ENCODE assay signal across 8 cellular contexts in the genomic region with DNA sequence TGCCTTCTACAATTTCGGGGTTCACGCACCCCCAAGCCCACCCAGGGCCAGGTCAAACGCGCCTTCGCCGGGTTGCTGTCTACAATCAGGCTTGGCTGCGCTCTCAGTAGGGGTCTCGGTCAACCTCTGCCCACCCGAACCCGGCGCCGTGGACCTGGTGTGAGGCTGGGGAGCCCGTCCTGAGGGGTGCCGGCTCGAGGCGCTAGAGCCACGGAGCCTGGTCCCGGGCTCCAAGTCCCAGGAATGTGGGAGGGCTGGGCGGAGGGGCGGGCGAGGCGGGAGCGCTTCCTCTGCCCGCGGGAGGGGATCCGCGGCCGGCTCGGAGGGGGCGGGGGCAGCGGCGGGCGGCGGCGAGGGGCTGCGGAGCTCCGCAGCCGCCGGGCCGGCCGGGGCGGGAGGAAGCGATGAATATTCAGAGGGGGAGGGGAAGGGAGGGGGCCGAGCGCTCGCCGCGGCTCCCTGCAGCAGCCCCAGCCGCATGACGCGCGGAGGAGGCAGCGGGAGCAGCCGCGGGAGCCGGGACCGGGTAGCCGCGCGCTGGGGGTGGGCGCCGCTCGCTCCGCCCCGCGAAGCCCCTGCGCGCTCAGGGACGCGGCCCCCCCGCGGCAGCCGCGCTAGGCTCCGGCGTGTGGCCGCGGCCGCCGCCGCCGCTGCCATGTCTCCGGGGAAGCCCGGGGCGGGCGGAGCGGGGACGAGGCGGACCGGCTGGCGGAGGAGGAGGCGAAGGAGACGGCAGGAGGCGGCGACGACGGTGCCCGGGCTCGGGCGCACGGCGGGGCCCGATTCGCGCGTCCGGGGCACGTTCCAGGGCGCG. TPM values are rescaled to one million over a fixed set of nuclear protein-coding genes. Genes with fewer than 3 reads are reported as not detected.
DNase-seq lines count a peak whose midpoint lies in the region; ATAC-seq and TF ChIP-seq lines count a peak whose summit lies in the region.

Gene PTPRJ, plus strand, starts transcription at position 467 of the 814 bp plus-strand sequence. CDS start 354 bp downstream, outside the sequence.

- CTCF ChIA-PET in AG04449 (lab: Yijun Ruan, JAX): interaction anchor here (3.9 kb wide), 1 partner anchor 128 kb away, joined by 21 read pairs; no protein-coding TSS in a partner anchor
- CTCF ChIA-PET in RWPE1 (lab: Yijun Ruan, JAX): interaction anchor here (0.6 to 1.3 kb wide), 4 partner anchors 10 to 129 kb away, joined by 3 to 4 read pairs (median 3); no protein-coding TSS in a partner anchor

- no peak for TF ChIP-seq CTCF in AG04449 (IDR thresholded peaks at IDR 0.05; ENCODE audit: insufficient read depth, low read length, missing control alignments)
- TF ChIP-seq CTCF in RWPE1 (conservative IDR thresholded peaks at IDR 0.05; ENCODE audit: low read depth): no peak
- no peak for TF ChIP-seq CTCF in neutrophil (IDR thresholded peaks at IDR 0.05)

- peak; percentile 55 for ATAC-seq in GM18907 (IDR thresholded peaks at IDR 0.05; ENCODE audit: unreplicated experiment)
- peak; percentile 52 for ATAC-seq in HG03175 (IDR thresholded peaks at IDR 0.05; ENCODE audit: unreplicated experiment)

- DNase-seq in AG04449 (ENCODE audit: low read depth, low spot score): no peak
- DNase-seq in RWPE1 (ENCODE audit: low spot score): peak; percentile 53
- peak; percentile 66 for DNase-seq in activated naive CD4-positive, alpha-beta T cell treated with anti-CD3 and anti-CD28 coated beads, Interleukin-2, amount 50 U/mL, for 16 hours
- DNase-seq in glomerular visceral epithelial cell (ENCODE audit: extremely low spot score): peak; percentile 81
- peak; percentile 51 for DNase-seq in ureter (ENCODE audit: low spot score)

- peaks cover 75% of the 10 kb centered on the region in 2 experiments for H3K4me1 ChIP-seq in neutrophil (ENCODE audit: control insufficient read depth in 1 of 2, insufficient read depth in 1 of 2, low read depth in 1 of 2, low read length in 1 of 2)

- no peaks in the 10 kb centered on the region for H3K36me3 ChIP-seq in neutrophil

- H3K27ac ChIP-seq in RWPE1: no peak within 1 kb of the TSS
- peak within 1 kb of the TSS; percentile 92 for H3K27ac ChIP-seq in neutrophil

- no peaks in the 10 kb centered on the region for H3K9me3 ChIP-seq in neutrophil

- POLR2A ChIA-PET in AG04449 (lab: Yijun Ruan, JAX) (no interaction called here), RWPE1 (lab: Yijun Ruan, JAX; ENCODE audit: low non-redundant PET) (no interaction called here)

- H3K27me3 ChIP-seq in neutrophil: no peaks in the 10 kb centered on the region

- H3K4me3 ChIP-seq in AG04449 (ENCODE audit: low read depth, low read length): peak within 1 kb of the TSS; percentile 65
- peak within 1 kb of the TSS; percentile 69 to 93 for H3K4me3 ChIP-seq in neutrophil (ENCODE audit: low read depth in 1 of 2, low read length in 1 of 2)

RNA-seq across cellular contexts. Expression of gene PTPRJ, which starts in this region (rescaled TPM):
- 18.0 TPM for total RNA-seq in ureter
